ENCODE assay signal across 8 cellular contexts in genomic region chr1:234933031-234933430, GRCh38.
A peak's percentile ranks its signal among the peaks of the same experiment; 100 is the strongest.
DNase-seq lines count a peak whose midpoint lies in the region; ATAC-seq and TF ChIP-seq lines count a peak whose summit lies in the region.
"Had no signal": no experiment of that assay in that cellular context is flagged by ENCODE, and none has a peak within 500 bp of the region (broad histone marks: within the 10 kb centered on the region; RNA-seq: fewer than 3 reads in every experiment).

No MANE protein-coding gene starts in this region.

- no peak overlapping the region for H3K4me3 ChIP-seq in ascending aorta
- H3K4me3 ChIP-seq: transverse colon had no signal

- H3K9me3 ChIP-seq in ascending aorta = no peaks in the 10 kb centered on the region
- H3K9me3 ChIP-seq: transverse colon had no signal

- H3K36me3 ChIP-seq in ascending aorta = no peaks in the 10 kb centered on the region
- H3K36me3 ChIP-seq: transverse colon had no signal

- H3K27ac Mint-ChIP-seq in stimulated activated effector memory CD8-positive, alpha-beta T cell treated with anti-CD3 and anti-CD28 coated beads, Interleukin-12 subunit alpha, Interleukin-12 subunit beta, amount 100 ng/mL, for 72 hours = peak overlapping the region; percentile 72

- H3K27ac ChIP-seq in ascending aorta = peak overlapping the region; percentile 60 to 63

- TF ChIP-seq CTCF in ascending aorta (IDR thresholded peaks at IDR 0.05) = no peak

- ATAC-seq in GM21390 (IDR thresholded peaks at IDR 0.05; ENCODE audit: unreplicated experiment) = peak; percentile 29
- ATAC-seq in HG03135 (IDR thresholded peaks at IDR 0.05; ENCODE audit: unreplicated experiment) = peak; percentile 6
- peak; percentile 3 for ATAC-seq in stimulated activated effector memory CD8-positive, alpha-beta T cell treated with anti-CD3 and anti-CD28 coated beads, Interleukin-12 subunit alpha, Interleukin-12 subunit beta, amount 100 ng/mL, for 72 hours

- DNase-seq in ascending aorta (ENCODE audit: low spot score in 2 of 2) (peak in 1 of 2 donors; percentile 70), DMS 273 (lab: John Stamatoyannopoulos, UW; ENCODE audit: unreplicated experiment) (no peak), SHP77 treated with DMSO at 0.1 percent for 48 hours (lab: John Stamatoyannopoulos, UW) (no peak), T-helper 9 cell (no peak)
- DNase-seq in stimulated activated effector memory CD8-positive, alpha-beta T cell treated with anti-CD3 and anti-CD28 coated beads, Interleukin-12 subunit alpha, Interleukin-12 subunit beta, amount 100 ng/mL, for 72 hours (ENCODE audit: low spot score in 2 of 2) = no peak
- DNase-seq: transverse colon had no signal

- H3K4me1 Mint-ChIP-seq in stimulated activated effector memory CD8-positive, alpha-beta T cell treated with anti-CD3 and anti-CD28 coated beads, Interleukin-12 subunit alpha, Interleukin-12 subunit beta, amount 100 ng/mL, for 72 hours = peaks cover 34% of the 10 kb centered on the region

- no peaks in the 10 kb centered on the region for H3K9me3 Mint-ChIP-seq in stimulated activated effector memory CD8-positive, alpha-beta T cell treated with anti-CD3 and anti-CD28 coated beads, Interleukin-12 subunit alpha, Interleukin-12 subunit beta, amount 100 ng/mL, for 72 hours

- peak overlapping the region; percentile 49 for H3K4me3 Mint-ChIP-seq in stimulated activated effector memory CD8-positive, alpha-beta T cell treated with anti-CD3 and anti-CD28 coated beads, Interleukin-12 subunit alpha, Interleukin-12 subunit beta, amount 100 ng/mL, for 72 hours

- H3K27me3 ChIP-seq in ascending aorta = no peaks in the 10 kb centered on the region
- H3K27me3 ChIP-seq: transverse colon had no signal

- H3K4me1 ChIP-seq in ascending aorta = peaks cover 2 to 10% of the 10 kb centered on the region in 2 donors

- intact Hi-C loops in ascending aorta (cut with DNase I) = no loop called here

- no peaks in the 10 kb centered on the region for H3K36me3 Mint-ChIP-seq in stimulated activated effector memory CD8-positive, alpha-beta T cell treated with anti-CD3 and anti-CD28 coated beads, Interleukin-12 subunit alpha, Interleukin-12 subunit beta, amount 100 ng/mL, for 72 hours
